In the genomic region with DNA sequence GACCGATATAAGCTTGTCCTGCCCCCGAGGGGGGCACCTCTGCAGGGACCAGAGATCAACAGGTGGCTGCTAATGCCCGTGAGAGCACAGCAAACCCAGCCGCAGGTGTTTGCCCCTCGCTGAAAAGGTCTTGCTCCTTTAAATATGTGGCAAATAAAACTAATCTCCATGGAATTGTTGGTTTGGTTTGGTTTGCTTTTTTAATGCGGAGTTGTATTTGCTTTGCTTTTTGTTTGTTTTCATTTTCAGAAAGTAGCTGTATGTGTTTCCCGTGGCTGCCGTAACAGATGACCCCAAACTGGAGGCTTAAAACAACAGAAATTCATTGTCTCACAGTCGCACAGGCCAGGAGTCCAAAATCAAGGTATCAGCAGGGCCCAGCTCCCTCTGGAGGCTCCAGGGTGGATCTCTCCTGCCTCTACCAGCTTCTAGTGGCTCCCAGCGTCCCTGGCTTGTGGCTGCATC, we compare ENCODE assay signal across 1 cellular context.
TF ChIP-seq lines count a peak whose summit lies in the region.

No MANE protein-coding gene starts in this region.

TF ChIP-seq in K562, 482 proteins besides CTCF, POLR2A, EP300 and RAD21 (continued from another document):
- TF ChIP-seq, protein P1, sequence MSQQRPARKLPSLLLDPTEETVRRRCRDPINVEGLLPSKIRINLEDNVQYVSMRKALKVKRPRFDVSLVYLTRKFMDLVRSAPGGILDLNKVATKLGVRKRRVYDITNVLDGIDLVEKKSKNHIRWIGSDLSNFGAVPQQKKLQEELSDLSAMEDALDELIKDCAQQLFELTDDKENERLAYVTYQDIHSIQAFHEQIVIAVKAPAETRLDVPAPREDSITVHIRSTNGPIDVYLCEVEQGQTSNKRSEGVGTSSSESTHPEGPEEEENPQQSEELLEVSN (IDR thresholded peaks at IDR 0.05; ENCODE audit: borderline replicate concordance in 1 of 2, extremely low read depth in 1 of 2, insufficient read depth in 1 of 2, insufficient read length in 1 of 2, low read depth in 1 of 2, low read length in 1 of 2, poor library complexity in 1 of 2, severe bottlenecking in 1 of 2), result no peak
